Comparison of ENCODE assay signal across 17 cellular contexts in genomic region chr17:78919816-78920516, GRCh38. TPM values are rescaled to one million over a fixed set of nuclear protein-coding genes. Genes with fewer than 3 reads are reported as not detected.
DNase-seq lines count a peak whose midpoint lies in the region; ATAC-seq and TF ChIP-seq lines count a peak whose summit lies in the region.
"Had no signal": no experiment of that assay in that cellular context is flagged by ENCODE, and none has a peak within 500 bp of the region (broad histone marks: within the 10 kb centered on the region; RNA-seq: fewer than 3 reads in every experiment).

No MANE protein-coding gene starts in this region.

- no peak for TF ChIP-seq RAD21 in SK-N-SH (IDR thresholded peaks at IDR 0.05; ENCODE audit: low read length)

- DNase-seq in SK-N-SH = no peak
- DNase-seq in coronary artery (ENCODE audit: low spot score) = no peak
- DNase-seq in NCI-H1417 treated with DMSO at 0.1 percent for 48 hours (lab: John Stamatoyannopoulos, UW) = no peak
- DNase-seq: 8988T; CD8-positive, alpha-beta T cell; H7; NCI-H1092; NCI-H2227 treated with DMSO at 0.1 percent for 48 hours; stimulated activated naive CD8-positive, alpha-beta T cell treated with anti-CD3 and anti-CD28 coated beads, Interleukin-15, amount 100 ng/mL, for 72 hours had no signal

- no peaks in the 10 kb centered on the region for H3K9me3 Mint-ChIP-seq in nephron
- H3K9me3 Mint-ChIP-seq: CD8-positive, alpha-beta T cell; memory B cell; stimulated activated naive CD8-positive, alpha-beta T cell treated with anti-CD3 and anti-CD28 coated beads, Interleukin-15, amount 100 ng/mL, for 72 hours had no signal

- TF ChIP-seq CTCF in SK-N-SH (IDR thresholded peaks at IDR 0.05) (no peak), coronary artery (IDR thresholded peaks at IDR 0.05) (no peak), nephron (IDR thresholded peaks at IDR 0.05; ENCODE audit: unreplicated experiment in 3 of 3) (no peak)

- H3K4me1 ChIP-seq in SK-N-SH (ENCODE audit: control insufficient read depth in 1 of 2, insufficient read depth in 2 of 2, low read depth in 1 of 2, low read length in 1 of 2) = peaks cover 22 to 76% of the 10 kb centered on the region in 2 experiments

- H3F3A ChIP-seq in SK-N-SH (replicated peaks; ENCODE audit: insufficient read depth) = peaks cover 15% of the 10 kb centered on the region

- POLR2A ChIA-PET in SK-N-SH (lab: Yijun Ruan, JAX) = interaction anchor here (0.9 to 2.4 kb wide), 3 partner anchors 8 to 36 kb away, joined by 4 to 8 read pairs (median 4); no protein-coding TSS in a partner anchor

- peaks cover 4% of the 10 kb centered on the region for H3K36me3 Mint-ChIP-seq in nephron (ENCODE audit: low read depth)
- H3K36me3 Mint-ChIP-seq: CD8-positive, alpha-beta T cell; memory B cell had no signal

- CTCF ChIA-PET in SK-N-SH (lab: Yijun Ruan, JAX) = interaction anchor here (0.8 to 2.5 kb wide), 5 partner anchors 14 to 54 kb away, joined by 3 to 24 read pairs (median 7); no protein-coding TSS in a partner anchor

- WGBS in SK-N-SH (ENCODE audit: low lambda C conversion rate) = 87% methylated on average over 19 of the region's 21 CpGs

- no peak overlapping the region for H3K4me3 ChIP-seq in SK-N-SH (ENCODE audit: low read depth in 2 of 2, low read length in 1 of 2)
- peak overlapping the region; percentile 15 for H3K4me3 ChIP-seq in coronary artery
- H3K4me3 ChIP-seq: GM12878 had no signal

- peaks cover 8 to 12% of the 10 kb centered on the region in 2 experiments for H3K36me3 ChIP-seq in SK-N-SH (replicated peaks in 1 of 2; ENCODE audit: control insufficient read depth in 1 of 2, insufficient read depth in 2 of 2, low read length in 1 of 2)

- TF ChIP-seq EP300 in SK-N-SH (IDR thresholded peaks at IDR 0.05; ENCODE audit: borderline replicate concordance in 1 of 2, low read depth in 1 of 2, low read length in 1 of 2) = no peak

- no peaks in the 10 kb centered on the region for H3K9me3 ChIP-seq in SK-N-SH

- peak overlapping the region in 2 of 3 experiments; percentile 20 to 40 for H3K4me3 Mint-ChIP-seq in nephron
- H3K4me3 Mint-ChIP-seq: CD8-positive, alpha-beta T cell; memory B cell; stimulated activated naive CD8-positive, alpha-beta T cell treated with anti-CD3 and anti-CD28 coated beads, Interleukin-15, amount 100 ng/mL, for 72 hours had no signal

- H4K20me1 ChIP-seq in SK-N-SH (ENCODE audit: insufficient read depth) = peaks cover 91% of the 10 kb centered on the region

- peak overlapping the region in 1 of 2 experiments; percentile 76; a peak in 2 of 4 replicates for H3K27ac ChIP-seq in SK-N-SH (ENCODE audit: low read depth in 2 of 2, low read length in 1 of 2)
- peak overlapping the region in 1 of 2 donors; percentile 100 for H3K27ac ChIP-seq in coronary artery
- H3K27ac ChIP-seq in temporal lobe (ENCODE audit: low read depth, low read length) = peak overlapping the region; percentile 78
- H3K27ac ChIP-seq: parathyroid adenoma had no signal

- H2AFZ ChIP-seq in SK-N-SH (ENCODE audit: low read depth) = no peak overlapping the region
- H2AFZ ChIP-seq: parathyroid adenoma had no signal

- no peaks in the 10 kb centered on the region for H3K9me2 ChIP-seq in SK-N-SH

- peaks cover 8% of the 10 kb centered on the region for H3K27me3 Mint-ChIP-seq in nephron (ENCODE audit: low read depth)
- H3K27me3 Mint-ChIP-seq: stimulated activated naive CD8-positive, alpha-beta T cell treated with anti-CD3 and anti-CD28 coated beads, Interleukin-15, amount 100 ng/mL, for 72 hours had no signal

- H3K4me1 Mint-ChIP-seq in nephron = peaks cover 62% of the 10 kb centered on the region

- H3K27me3 ChIP-seq in SK-N-SH (ENCODE audit: insufficient read depth) = no peaks in the 10 kb centered on the region

- H3K9ac ChIP-seq in SK-N-SH = no peak overlapping the region
- H3K9ac ChIP-seq: parathyroid adenoma had no signal

- ATAC-seq in SK-N-SH treated with all-trans-retinoic acid at 6 μM for 48 hours (no peak), HG02885 (IDR thresholded peaks at IDR 0.05; ENCODE audit: poor library complexity, unreplicated experiment) (no peak), GM19395 (IDR thresholded peaks at IDR 0.05; ENCODE audit: unreplicated experiment) (no peak)
- ATAC-seq: CD8-positive, alpha-beta T cell; GM12878; stimulated activated naive CD8-positive, alpha-beta T cell treated with anti-CD3 and anti-CD28 coated beads, Interleukin-15, amount 100 ng/mL, for 72 hours had no signal

- peak overlapping the region; percentile 35 to 64 (median 62) for H3K27ac Mint-ChIP-seq in nephron
- H3K27ac Mint-ChIP-seq: CD8-positive, alpha-beta T cell; memory B cell had no signal

- H3K4me2 ChIP-seq in SK-N-SH = 0 out of 2 replicates have a peak overlapping the region, but pooled peaks have one; percentile 14

- H3K79me2 ChIP-seq in SK-N-SH (ENCODE audit: insufficient read depth) = peaks cover 99% of the 10 kb centered on the region
- H3K79me2 ChIP-seq: parathyroid adenoma had no signal

TF ChIP-seq in SK-N-SH, 30 proteins besides CTCF, POLR2A, EP300 and RAD21:
- TF ChIP-seq JUND (IDR thresholded peaks at IDR 0.05) (no peak), FOXJ3 (CRISPR knock-in tag; IDR thresholded peaks at IDR 0.05) (peak; percentile 69; the same call in 1 of the 2 replicates)

TF ChIP-seq in SK-N-SH treated with all-trans-retinoic acid at 6 μM for 48 hours, 23 proteins besides CTCF, POLR2A, EP300 and RAD21:
- TF ChIP-seq, protein P1, sequence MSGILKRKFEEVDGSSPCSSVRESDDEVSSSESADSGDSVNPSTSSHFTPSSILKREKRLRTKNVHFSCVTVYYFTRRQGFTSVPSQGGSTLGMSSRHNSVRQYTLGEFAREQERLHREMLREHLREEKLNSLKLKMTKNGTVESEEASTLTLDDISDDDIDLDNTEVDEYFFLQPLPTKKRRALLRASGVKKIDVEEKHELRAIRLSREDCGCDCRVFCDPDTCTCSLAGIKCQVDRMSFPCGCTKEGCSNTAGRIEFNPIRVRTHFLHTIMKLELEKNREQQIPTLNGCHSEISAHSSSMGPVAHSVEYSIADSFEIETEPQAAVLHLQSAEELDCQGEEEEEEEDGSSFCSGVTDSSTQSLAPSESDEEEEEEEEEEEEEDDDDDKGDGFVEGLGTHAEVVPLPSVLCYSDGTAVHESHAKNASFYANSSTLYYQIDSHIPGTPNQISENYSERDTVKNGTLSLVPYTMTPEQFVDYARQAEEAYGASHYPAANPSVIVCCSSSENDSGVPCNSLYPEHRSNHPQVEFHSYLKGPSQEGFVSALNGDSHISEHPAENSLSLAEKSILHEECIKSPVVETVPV (CRISPR knock-in tag; IDR thresholded peaks at IDR 0.05) = no peak
- TF ChIP-seq GLIS3 (CRISPR knock-in tag; IDR thresholded peaks at IDR 0.05) (no peak), RARB (CRISPR knock-in tag; IDR thresholded peaks at IDR 0.05) (no peak)
- TF ChIP-seq, protein P2, sequence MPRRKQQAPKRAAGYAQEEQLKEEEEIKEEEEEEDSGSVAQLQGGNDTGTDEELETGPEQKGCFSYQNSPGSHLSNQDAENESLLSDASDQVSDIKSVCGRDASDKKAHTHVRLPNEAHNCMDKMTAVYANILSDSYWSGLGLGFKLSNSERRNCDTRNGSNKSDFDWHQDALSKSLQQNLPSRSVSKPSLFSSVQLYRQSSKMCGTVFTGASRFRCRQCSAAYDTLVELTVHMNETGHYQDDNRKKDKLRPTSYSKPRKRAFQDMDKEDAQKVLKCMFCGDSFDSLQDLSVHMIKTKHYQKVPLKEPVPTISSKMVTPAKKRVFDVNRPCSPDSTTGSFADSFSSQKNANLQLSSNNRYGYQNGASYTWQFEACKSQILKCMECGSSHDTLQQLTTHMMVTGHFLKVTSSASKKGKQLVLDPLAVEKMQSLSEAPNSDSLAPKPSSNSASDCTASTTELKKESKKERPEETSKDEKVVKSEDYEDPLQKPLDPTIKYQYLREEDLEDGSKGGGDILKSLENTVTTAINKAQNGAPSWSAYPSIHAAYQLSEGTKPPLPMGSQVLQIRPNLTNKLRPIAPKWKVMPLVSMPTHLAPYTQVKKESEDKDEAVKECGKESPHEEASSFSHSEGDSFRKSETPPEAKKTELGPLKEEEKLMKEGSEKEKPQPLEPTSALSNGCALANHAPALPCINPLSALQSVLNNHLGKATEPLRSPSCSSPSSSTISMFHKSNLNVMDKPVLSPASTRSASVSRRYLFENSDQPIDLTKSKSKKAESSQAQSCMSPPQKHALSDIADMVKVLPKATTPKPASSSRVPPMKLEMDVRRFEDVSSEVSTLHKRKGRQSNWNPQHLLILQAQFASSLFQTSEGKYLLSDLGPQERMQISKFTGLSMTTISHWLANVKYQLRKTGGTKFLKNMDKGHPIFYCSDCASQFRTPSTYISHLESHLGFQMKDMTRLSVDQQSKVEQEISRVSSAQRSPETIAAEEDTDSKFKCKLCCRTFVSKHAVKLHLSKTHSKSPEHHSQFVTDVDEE (CRISPR knock-in tag; IDR thresholded peaks at IDR 0.05) = no peak

RNA-seq across cellular contexts. Expression of gene TIMP2, which starts 5.2 kb away (rescaled TPM):
- 256 and 441 TPM in 2 replicates for polyA plus RNA-seq in SK-N-SH (2012; rRNA removed)
- polyA plus RNA-seq in SK-N-SH (2012; cell fraction: cytosol; rRNA removed) = 528 and 616 TPM in 2 replicates
- polyA plus RNA-seq in SK-N-SH (2012; cell fraction: nucleus; rRNA removed) = 334 and 427 TPM in 2 replicates
- total RNA-seq in temporal lobe = 70.6 TPM

RNA-seq across cellular contexts. Expression of gene CEP295NL, which starts 17.0 kb away (rescaled TPM):
- polyA plus RNA-seq in SK-N-SH (2012; rRNA removed) = 0.31 and 0.35 TPM in 2 replicates
- polyA plus RNA-seq in SK-N-SH (2012; cell fraction: cytosol; rRNA removed) = 0.17 and 0.21 TPM in 2 replicates
- 0.68 and 0.97 TPM in 2 replicates for polyA plus RNA-seq in SK-N-SH (2012; cell fraction: nucleus; rRNA removed)
- total RNA-seq in temporal lobe = 1.7 TPM
- total RNA-seq: GM12878 had no signal
- polyA plus RNA-seq: GM12878 had no signal

RNA-seq across cellular contexts. Expression of gene LGALS3BP, which starts 59.8 kb away (rescaled TPM):
- polyA plus RNA-seq in SK-N-SH (2012; rRNA removed) = 272 and 579 TPM in 2 replicates
- 169 and 266 TPM in 2 replicates for polyA plus RNA-seq in SK-N-SH (2012; cell fraction: cytosol; rRNA removed)
- polyA plus RNA-seq in SK-N-SH (2012; cell fraction: nucleus; rRNA removed) = 757 and 838 TPM in 2 replicates
- total RNA-seq in temporal lobe = 19.7 TPM
